ENCODE assay signal across 27 cellular contexts in the genomic region with DNA sequence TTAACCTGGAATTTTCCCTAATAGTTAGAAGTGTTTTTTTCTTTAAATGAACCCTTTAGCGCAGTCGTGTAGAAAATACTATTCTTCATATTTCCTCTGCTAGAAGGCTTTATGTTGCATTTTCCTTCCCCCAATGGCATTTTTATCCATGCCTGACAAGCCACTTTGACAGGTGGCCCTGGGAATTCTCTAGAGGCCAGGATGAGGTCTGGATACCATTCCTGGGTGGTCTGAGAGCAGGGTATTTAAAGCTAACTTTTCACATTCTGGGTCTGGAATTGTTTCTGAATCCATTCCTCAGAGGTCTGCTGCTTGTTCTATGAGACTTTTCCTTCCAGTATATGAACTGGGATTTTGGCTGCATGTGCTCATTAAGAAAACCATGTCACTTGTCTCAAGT. TPM values are rescaled to one million over a fixed set of nuclear protein-coding genes. Genes with fewer than 3 reads are reported as not detected.
DNase-seq lines count a peak whose midpoint lies in the region; ATAC-seq and TF ChIP-seq lines count a peak whose summit lies in the region.
"Had no signal": no experiment of that assay in that cellular context is flagged by ENCODE, and none has a peak within 500 bp of the region (broad histone marks: within the 10 kb centered on the region; RNA-seq: fewer than 3 reads in every experiment).

No MANE protein-coding gene starts in this region.

- peak overlapping the region in 1 of 2 experiments; percentile 39; a peak in 1 of 4 replicates for H3K4me3 ChIP-seq in SK-N-SH (ENCODE audit: low read depth in 2 of 2, low read length in 1 of 2)
- no peak overlapping the region for H3K4me3 ChIP-seq in vagina
- no peak overlapping the region for H3K4me3 ChIP-seq in naive thymus-derived CD4-positive, alpha-beta T cell (ENCODE audit: low read length)
- H3K4me3 ChIP-seq: body of pancreas, MG63, upper lobe of right lung had no signal

- H3K4me3 Mint-ChIP-seq in osteocyte (ENCODE audit: unreplicated experiment): no peak overlapping the region
- H3K4me3 Mint-ChIP-seq in naive thymus-derived CD4-positive, alpha-beta T cell: no peak overlapping the region
- H3K4me3 Mint-ChIP-seq: activated naive CD8-positive, alpha-beta T cell treated with anti-CD3 and anti-CD28 coated beads, Interleukin-2, amount 50 U/mL, for 24 hours; CD14-positive monocyte had no signal

- ATAC-seq in naive thymus-derived CD4-positive, alpha-beta T cell: no peak
- ATAC-seq in GM21447 (IDR thresholded peaks at IDR 0.05; ENCODE audit: unreplicated experiment): no peak
- ATAC-seq: activated naive CD8-positive, alpha-beta T cell treated with anti-CD3 and anti-CD28 coated beads, Interleukin-2, amount 50 U/mL, for 24 hours; body of pancreas; HCT116; upper lobe of right lung had no signal

- TF ChIP-seq EP300 in SK-N-SH (IDR thresholded peaks at IDR 0.05; ENCODE audit: borderline replicate concordance in 1 of 2, low read depth in 1 of 2, low read length in 1 of 2): no peak

- peak overlapping the region; percentile 28 for H3K4me2 ChIP-seq in SK-N-SH

- no peak for TF ChIP-seq POLR2A in vagina (IDR thresholded peaks at IDR 0.05)

- H2AFZ ChIP-seq in SK-N-SH (ENCODE audit: low read depth): peak overlapping the region; percentile 90

- no peaks in the 10 kb centered on the region for H3K36me3 ChIP-seq in SK-N-SH (replicated peaks in 1 of 2; ENCODE audit: control insufficient read depth in 1 of 2, insufficient read depth in 2 of 2, low read length in 1 of 2)
- H3K36me3 ChIP-seq in vagina: no peaks in the 10 kb centered on the region
- H3K36me3 ChIP-seq in naive thymus-derived CD4-positive, alpha-beta T cell (ENCODE audit: control insufficient read depth in 2 of 3, insufficient read depth in 3 of 3, low read length in 3 of 3): no peaks in the 10 kb centered on the region
- H3K36me3 ChIP-seq: MG63, upper lobe of right lung had no signal

- CTCF ChIA-PET in SK-N-SH (lab: Yijun Ruan, JAX): interaction anchor here (1.0 to 1.1 kb wide), 2 partner anchors 22 to 289 kb away, joined by 3 read pairs; no protein-coding TSS in a partner anchor
- CTCF ChIA-PET in naive thymus-derived CD4-positive, alpha-beta T cell (lab: Charles Lee): interaction anchor here (0.7 kb wide), 1 partner anchor 268 kb away, joined by 3 read pairs; no protein-coding TSS in a partner anchor

- POLR2A ChIA-PET in SK-N-SH (lab: Yijun Ruan, JAX): no interaction called here
- POLR2A ChIA-PET in naive thymus-derived CD4-positive, alpha-beta T cell (lab: Charles Lee): no interaction called here

- H3K9me3 Mint-ChIP-seq in osteocyte (ENCODE audit: unreplicated experiment): peaks cover 5% of the 10 kb centered on the region
- peaks cover 0 to 2% (median 0%) of the 10 kb centered on the region in 11 donors for H3K9me3 Mint-ChIP-seq in naive thymus-derived CD4-positive, alpha-beta T cell
- H3K9me3 Mint-ChIP-seq: activated naive CD8-positive, alpha-beta T cell treated with anti-CD3 and anti-CD28 coated beads, Interleukin-2, amount 50 U/mL, for 24 hours had no signal

- no peaks in the 10 kb centered on the region for H4K20me1 ChIP-seq in SK-N-SH (ENCODE audit: insufficient read depth)

- peak overlapping the region; percentile 90 to 96 for H3K27ac ChIP-seq in SK-N-SH (ENCODE audit: low read depth in 2 of 2, low read length in 1 of 2)
- peak overlapping the region; percentile 42 for H3K27ac ChIP-seq in vagina
- no peak overlapping the region for H3K27ac ChIP-seq in naive thymus-derived CD4-positive, alpha-beta T cell (ENCODE audit: low read depth, low read length)
- H3K27ac ChIP-seq: body of pancreas, upper lobe of right lung, VCaP had no signal

- H3K9ac ChIP-seq in SK-N-SH: peak overlapping the region; percentile 44; the same call in 1 of the 2 replicates

- 94% methylated on average over 2 of the region's 2 CpGs for WGBS in SK-N-SH (ENCODE audit: low lambda C conversion rate)

- no peaks in the 10 kb centered on the region for H3K9me2 ChIP-seq in SK-N-SH

- no peak for TF ChIP-seq CTCF in SK-N-SH (IDR thresholded peaks at IDR 0.05)
- no peak for TF ChIP-seq CTCF in osteocyte (IDR thresholded peaks at IDR 0.05)
- no peak for TF ChIP-seq CTCF in vagina (IDR thresholded peaks at IDR 0.05)

- H3K27me3 Mint-ChIP-seq in osteocyte (ENCODE audit: unreplicated experiment): no peaks in the 10 kb centered on the region
- peaks cover 0 to 17% (median 5%) of the 10 kb centered on the region in 5 donors for H3K27me3 Mint-ChIP-seq in naive thymus-derived CD4-positive, alpha-beta T cell
- H3K27me3 Mint-ChIP-seq: activated naive CD8-positive, alpha-beta T cell treated with anti-CD3 and anti-CD28 coated beads, Interleukin-2, amount 50 U/mL, for 24 hours had no signal

- H3K36me3 Mint-ChIP-seq in osteocyte (ENCODE audit: unreplicated experiment): no peaks in the 10 kb centered on the region
- peaks cover 0 to 3% (median 0%) of the 10 kb centered on the region in 5 donors for H3K36me3 Mint-ChIP-seq in naive thymus-derived CD4-positive, alpha-beta T cell
- H3K36me3 Mint-ChIP-seq: CD14-positive monocyte had no signal

- H3K4me1 Mint-ChIP-seq in osteocyte (ENCODE audit: unreplicated experiment): peaks cover 13% of the 10 kb centered on the region
- no peaks in the 10 kb centered on the region for H3K4me1 Mint-ChIP-seq in naive thymus-derived CD4-positive, alpha-beta T cell
- H3K4me1 Mint-ChIP-seq: activated naive CD8-positive, alpha-beta T cell treated with anti-CD3 and anti-CD28 coated beads, Interleukin-2, amount 50 U/mL, for 24 hours; CD14-positive monocyte had no signal

- H3K27ac Mint-ChIP-seq in osteocyte (ENCODE audit: unreplicated experiment): peak overlapping the region; percentile 36
- H3K27ac Mint-ChIP-seq in naive thymus-derived CD4-positive, alpha-beta T cell: no peak overlapping the region
- H3K27ac Mint-ChIP-seq: activated naive CD8-positive, alpha-beta T cell treated with anti-CD3 and anti-CD28 coated beads, Interleukin-2, amount 50 U/mL, for 24 hours; CD14-positive monocyte had no signal

- H3K27me3 ChIP-seq in SK-N-SH (ENCODE audit: insufficient read depth) (no peaks in the 10 kb centered on the region), vagina (no peaks in the 10 kb centered on the region)
- H3K27me3 ChIP-seq in naive thymus-derived CD4-positive, alpha-beta T cell (ENCODE audit: control insufficient read depth in 2 of 2, insufficient read depth in 2 of 2, low read length in 2 of 2): no peaks in the 10 kb centered on the region
- H3K27me3 ChIP-seq: body of pancreas, MG63, upper lobe of right lung had no signal

- H3K9me3 ChIP-seq in SK-N-SH (no peaks in the 10 kb centered on the region), vagina (no peaks in the 10 kb centered on the region)
- H3K9me3 ChIP-seq in naive thymus-derived CD4-positive, alpha-beta T cell (ENCODE audit: control insufficient read depth in 2 of 3, low read length in 3 of 3): no peaks in the 10 kb centered on the region
- H3K9me3 ChIP-seq: body of pancreas, upper lobe of right lung had no signal

- H3F3A ChIP-seq in SK-N-SH (replicated peaks; ENCODE audit: insufficient read depth): peaks cover 19% of the 10 kb centered on the region

- no peak for DNase-seq in SK-N-SH
- peak; percentile 73 for DNase-seq in islet precursor cell
- no peak for DNase-seq in osteocyte (ENCODE audit: extremely low spot score, unreplicated experiment)
- DNase-seq in vagina (ENCODE audit: extremely low spot score in 2 of 2): no peak
- no peak for DNase-seq in NCI-H2029 treated with DMSO at 0.1 percent for 48 hours (lab: John Stamatoyannopoulos, UW)
- no peak for DNase-seq in naive thymus-derived CD4-positive, alpha-beta T cell
- DNase-seq: activated CD4-positive, alpha-beta T cell treated with anti-CD3 and anti-CD28 coated beads for 4 hours; activated CD8-positive, alpha-beta memory T cell treated with anti-CD3 and anti-CD28 coated beads for 24 hours; activated naive CD8-positive, alpha-beta T cell treated with anti-CD3 and anti-CD28 coated beads, Interleukin-2, amount 50 U/mL, for 24 hours; DMS79; GF-D8; KG1; left ventricle myocardium superior; NCI-H2029; NCI-H2227 treated with DMSO at 0.1 percent for 48 hours; NCI-H69; nucleus accumbens; RPMI8226; small intestine; upper lobe of right lung had no signal

- peaks cover 16 to 19% of the 10 kb centered on the region in 2 experiments for H3K4me1 ChIP-seq in SK-N-SH (ENCODE audit: control insufficient read depth in 1 of 2, insufficient read depth in 2 of 2, low read depth in 1 of 2, low read length in 1 of 2)
- H3K4me1 ChIP-seq in vagina: peaks cover 10% of the 10 kb centered on the region
- no peaks in the 10 kb centered on the region for H3K4me1 ChIP-seq in naive thymus-derived CD4-positive, alpha-beta T cell (ENCODE audit: control insufficient read depth in 2 of 2, insufficient read depth in 2 of 2, low read length in 2 of 2)
- H3K4me1 ChIP-seq: body of pancreas, upper lobe of right lung had no signal

- no peak for TF ChIP-seq RAD21 in SK-N-SH (IDR thresholded peaks at IDR 0.05; ENCODE audit: low read length)

- no peaks in the 10 kb centered on the region for H3K79me2 ChIP-seq in SK-N-SH (ENCODE audit: insufficient read depth)

- intact Hi-C loops in vagina (cut with DNase I): no loop called here
- intact Hi-C loops in naive thymus-derived CD4-positive, alpha-beta T cell (cut with micrococcal nuclease): no loop called here

TF ChIP-seq in SK-N-SH, 30 proteins besides CTCF, POLR2A, EP300 and RAD21 (continues in another document):
- TF ChIP-seq TEAD4 (IDR thresholded peaks at IDR 0.05; ENCODE audit: borderline replicate concordance, insufficient read depth) (no peak), GATA2 (CRISPR knock-in tag; IDR thresholded peaks at IDR 0.05) (no peak), JUND (IDR thresholded peaks at IDR 0.05) (no peak)
- TF ChIP-seq, protein P1, sequence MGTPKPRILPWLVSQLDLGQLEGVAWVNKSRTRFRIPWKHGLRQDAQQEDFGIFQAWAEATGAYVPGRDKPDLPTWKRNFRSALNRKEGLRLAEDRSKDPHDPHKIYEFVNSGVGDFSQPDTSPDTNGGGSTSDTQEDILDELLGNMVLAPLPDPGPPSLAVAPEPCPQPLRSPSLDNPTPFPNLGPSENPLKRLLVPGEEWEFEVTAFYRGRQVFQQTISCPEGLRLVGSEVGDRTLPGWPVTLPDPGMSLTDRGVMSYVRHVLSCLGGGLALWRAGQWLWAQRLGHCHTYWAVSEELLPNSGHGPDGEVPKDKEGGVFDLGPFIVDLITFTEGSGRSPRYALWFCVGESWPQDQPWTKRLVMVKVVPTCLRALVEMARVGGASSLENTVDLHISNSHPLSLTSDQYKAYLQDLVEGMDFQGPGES (IDR thresholded peaks at IDR 0.05; ENCODE audit: low read depth, low read length): no peak

RNA-seq across cellular contexts. Expression of gene PDGFRA, which starts 31.2 kb away (rescaled TPM):
- 25.3 and 28.6 TPM in 2 replicates for polyA plus RNA-seq in SK-N-SH (2012; rRNA removed)
- 29.6 and 34.0 TPM in 2 replicates for polyA plus RNA-seq in SK-N-SH (2012; cell fraction: cytosol; rRNA removed)
- 17.9 and 26.6 TPM in 2 replicates for polyA plus RNA-seq in SK-N-SH (2012; cell fraction: nucleus; rRNA removed)
- total RNA-seq in osteocyte (214 and 232 TPM in 2 replicates), vagina (141 TPM)
- total RNA-seq in naive thymus-derived CD4-positive, alpha-beta T cell: 1 to 10 TPM in 1 of 5 experiments, not detected in 4; 1.9 TPM
- not detected for polyA plus RNA-seq in naive thymus-derived CD4-positive, alpha-beta T cell
- total RNA-seq: HT1080 had no signal
- polyA plus RNA-seq: CD14-positive monocyte had no signal

Comparison
In these comparisons a context has a peak if more than half of its experiments do, and no peak if none do; other contexts are left out.
1. RNA of gene PDGFRA, which starts 31.2 kb away (total RNA-seq): 214 to 232 TPM in osteocyte and 141 TPM in vagina (single experiment); 1.9 TPM in naive thymus-derived CD4-positive, alpha-beta T cell; every median in the first group is over 10 times any median in the second.